8 cellular contexts compared by ENCODE assay signal in genomic region chr14:35883677-35884293, GRCh38. TPM values are rescaled to one million over a fixed set of nuclear protein-coding genes. Genes with fewer than 3 reads are reported as not detected.
DNase-seq lines count a peak whose midpoint lies in the region; ATAC-seq, FAIRE-seq and TF ChIP-seq lines count a peak whose summit lies in the region.

No MANE protein-coding gene starts in this region.

- H3K9me3 ChIP-seq in astrocyte (ENCODE audit: insufficient read depth, low read depth, low read length) (no peaks in the 10 kb centered on the region), liver (ENCODE audit: control insufficient read depth in 4 of 4, low read length in 3 of 4) (no peaks in the 10 kb centered on the region)

- H3K36me3 ChIP-seq in astrocyte (ENCODE audit: insufficient read depth, low read length): no peaks in the 10 kb centered on the region
- H3K36me3 ChIP-seq in liver (ENCODE audit: control insufficient read depth in 4 of 4, insufficient read depth in 3 of 4, low read depth in 1 of 4, low read length in 3 of 4): no peaks in the 10 kb centered on the region

- FAIRE-seq in GM18507 (lab: Jason Lieb, UNC): peak; percentile 83
- FAIRE-seq in astrocyte (lab: Jason Lieb, UNC): no peak

- H3K9ac ChIP-seq in astrocyte (ENCODE audit: low read length): no peak overlapping the region
- no peak overlapping the region for H3K9ac ChIP-seq in liver (ENCODE audit: low read depth in 1 of 2, low read length in 2 of 2)

- 42% methylated on average over 7 of the region's 7 CpGs for WGBS in liver

- no peak for ATAC-seq in HG03095 (IDR thresholded peaks at IDR 0.05; ENCODE audit: unreplicated experiment)
- no peak for ATAC-seq in GM18858 (IDR thresholded peaks at IDR 0.05; ENCODE audit: unreplicated experiment)

- H3K9me3 Mint-ChIP-seq in astrocyte (ENCODE audit: unreplicated experiment): no peaks in the 10 kb centered on the region

- no peak overlapping the region for H2AFZ ChIP-seq in astrocyte (ENCODE audit: low read depth, low read length)

- H3K4me1 ChIP-seq in astrocyte (ENCODE audit: insufficient read depth, low read length): peaks cover 8% of the 10 kb centered on the region
- H3K4me1 ChIP-seq in liver (ENCODE audit: control insufficient read depth in 4 of 4, insufficient read depth in 4 of 4, low read length in 3 of 4): peaks cover 5 to 13% (median 9%) of the 10 kb centered on the region in 4 donors

- H3K27ac ChIP-seq in astrocyte (ENCODE audit: low read depth, low read length): no peak overlapping the region
- no peak overlapping the region for H3K27ac ChIP-seq in liver (ENCODE audit: low read depth in 1 of 2, low read length in 2 of 2)

- H3K27me3 ChIP-seq in astrocyte (ENCODE audit: insufficient read depth, low read length): no peaks in the 10 kb centered on the region
- no peaks in the 10 kb centered on the region for H3K27me3 ChIP-seq in liver (ENCODE audit: control insufficient read depth in 4 of 4, insufficient read depth in 4 of 4, low read length in 3 of 4)

- no peak overlapping the region for H3K4me3 Mint-ChIP-seq in astrocyte (ENCODE audit: unreplicated experiment)

- H3K27ac Mint-ChIP-seq in astrocyte (ENCODE audit: unreplicated experiment): no peak overlapping the region

- no peak overlapping the region for H3K4me2 ChIP-seq in astrocyte (ENCODE audit: low read length)

- H3K36me3 Mint-ChIP-seq in astrocyte (ENCODE audit: low read depth, unreplicated experiment): no peaks in the 10 kb centered on the region

- no peaks in the 10 kb centered on the region for H4K20me1 ChIP-seq in astrocyte (ENCODE audit: insufficient read depth, low read length)

- H3K27me3 Mint-ChIP-seq in astrocyte (ENCODE audit: low read depth, unreplicated experiment): no peaks in the 10 kb centered on the region

- TF ChIP-seq CTCF in astrocyte (IDR thresholded peaks at IDR 0.05; ENCODE audit: insufficient read depth, low read depth, low read length) (peak; percentile 81), liver (IDR thresholded peaks at IDR 0.05; ENCODE audit: low read depth, low read length, missing input control) (peak; percentile 63)

- DNase-seq in CD1c-positive myeloid dendritic cell (ENCODE audit: extremely low spot score) (peak; percentile 21), GM18507 (ENCODE audit: extremely low spot score, insufficient read length, low read depth) (peak; percentile 12), NCI-H2196 (lab: John Stamatoyannopoulos, UW; ENCODE audit: unreplicated experiment) (peak; percentile 38), astrocyte (ENCODE audit: low read depth) (no peak), cerebellum (ENCODE audit: low spot score) (no peak)

- H3K4me3 ChIP-seq in astrocyte (ENCODE audit: insufficient read depth, low read depth, low read length) (no peak overlapping the region), liver (ENCODE audit: low read depth in 1 of 3, low read length in 3 of 3) (no peak overlapping the region)

- no peaks in the 10 kb centered on the region for H3K79me2 ChIP-seq in astrocyte (ENCODE audit: insufficient read depth, low read length)

- peak; percentile 71 to 74 for TF ChIP-seq RAD21 in liver (IDR thresholded peaks at IDR 0.05)

- H3K4me1 Mint-ChIP-seq in astrocyte (ENCODE audit: low read depth, unreplicated experiment): peaks cover 5% of the 10 kb centered on the region

TF ChIP-seq in liver, 16 proteins besides CTCF, POLR2A, EP300 and RAD21:
- no peak for TF ChIP-seq ATF3 (IDR thresholded peaks at IDR 0.05)
- peak; percentile 23 for TF ChIP-seq YY1 (IDR thresholded peaks at IDR 0.05)
- TF ChIP-seq ZBTB33 (IDR thresholded peaks at IDR 0.05): no peak
- no peak for TF ChIP-seq MAX (IDR thresholded peaks at IDR 0.05)
- no peak for TF ChIP-seq TAF1 (conservative IDR thresholded peaks at IDR 0.05)
TF ChIP-seq in liver: peak in this region for 1.

RNA-seq across cellular contexts. Expression of gene BRMS1L, which starts 57.6 kb away (rescaled TPM):
- total RNA-seq in astrocyte (9.6 and 12.0 TPM in 2 replicates), liver (1 to 10 TPM; 2.7 to 3.5 TPM), cerebellum (17.2 TPM)
- polyA plus RNA-seq in liver: 1 to 10 TPM; 3.2 to 3.7 TPM

Comparison
In these comparisons a context has a peak if more than half of its experiments do, and no peak if none do; other contexts are left out.
1. DNase-seq: peak in CD1c-positive myeloid dendritic cell (single experiment), GM18507 (single experiment) and NCI-H2196 (single experiment); none in astrocyte (single experiment) and cerebellum (single experiment).